1 cellular context compared by ENCODE assay signal in the genomic region with DNA sequence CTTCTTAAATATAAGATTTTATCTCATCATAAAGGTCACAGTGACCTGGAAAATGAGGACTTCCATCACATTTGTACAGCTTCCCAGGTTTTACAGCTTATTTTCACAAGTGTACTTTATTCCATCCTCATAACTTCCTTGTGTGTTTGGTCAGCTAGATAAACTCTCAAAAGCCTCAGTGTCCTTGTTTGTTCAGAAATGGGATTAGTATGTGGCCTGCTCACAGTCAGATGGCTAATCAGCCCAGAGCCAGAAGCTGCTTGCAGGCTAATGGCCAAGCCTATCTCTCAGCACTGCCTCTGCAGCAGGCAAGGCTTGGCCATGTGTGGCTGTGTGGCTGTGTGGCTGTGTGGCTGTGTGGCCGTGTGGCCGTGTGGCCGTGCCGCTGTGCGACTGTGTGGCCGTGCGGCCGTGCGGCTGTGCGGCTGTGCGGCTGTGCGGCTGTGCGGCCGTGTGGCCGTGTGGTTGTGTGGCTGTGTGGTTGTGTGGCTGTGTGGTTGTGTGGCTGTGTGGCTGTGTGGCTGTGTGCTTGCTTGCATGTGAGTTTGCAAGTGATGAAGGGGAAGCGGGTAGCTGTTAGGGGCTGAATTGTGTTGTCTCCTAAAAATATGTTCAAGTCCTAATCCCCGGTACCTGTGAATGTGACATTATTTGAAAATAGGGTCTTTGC.
TF ChIP-seq lines count a peak whose summit lies in the region.

No MANE protein-coding gene starts in this region.

TF ChIP-seq in K562, 482 proteins besides CTCF, POLR2A, EP300 and RAD21 (continued from another document):
- TF ChIP-seq, protein P1, sequence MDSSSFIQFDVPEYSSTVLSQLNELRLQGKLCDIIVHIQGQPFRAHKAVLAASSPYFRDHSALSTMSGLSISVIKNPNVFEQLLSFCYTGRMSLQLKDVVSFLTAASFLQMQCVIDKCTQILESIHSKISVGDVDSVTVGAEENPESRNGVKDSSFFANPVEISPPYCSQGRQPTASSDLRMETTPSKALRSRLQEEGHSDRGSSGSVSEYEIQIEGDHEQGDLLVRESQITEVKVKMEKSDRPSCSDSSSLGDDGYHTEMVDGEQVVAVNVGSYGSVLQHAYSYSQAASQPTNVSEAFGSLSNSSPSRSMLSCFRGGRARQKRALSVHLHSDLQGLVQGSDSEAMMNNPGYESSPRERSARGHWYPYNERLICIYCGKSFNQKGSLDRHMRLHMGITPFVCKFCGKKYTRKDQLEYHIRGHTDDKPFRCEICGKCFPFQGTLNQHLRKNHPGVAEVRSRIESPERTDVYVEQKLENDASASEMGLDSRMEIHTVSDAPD (CRISPR knock-in tag; IDR thresholded peaks at IDR 0.05), result no peak
- TF ChIP-seq HCFC1 (IDR thresholded peaks at IDR 0.05; ENCODE audit: low read depth, low read length) (no peak), KDM4B (IDR thresholded peaks at IDR 0.05; ENCODE audit: borderline replicate concordance in 2 of 2, low read depth in 1 of 2) (no peak), ZNF239 (CRISPR knock-in tag; IDR thresholded peaks at IDR 0.05) (no peak), RBM15 (IDR thresholded peaks at IDR 0.05; ENCODE audit: insufficient read depth, low read length) (no peak), ZNF282 (CRISPR knock-in tag; IDR thresholded peaks at IDR 0.05) (no peak), SIRT6 (IDR thresholded peaks at IDR 0.05; ENCODE audit: low read depth, low read length) (no peak), GABPB1 (CRISPR knock-in tag; IDR thresholded peaks at IDR 0.05) (0 out of 2 replicates have a peak, but pooled peaks have one; percentile 32), CXXC5 (CRISPR knock-in tag; IDR thresholded peaks at IDR 0.05) (peak; percentile 53; the same call in 1 of the 2 replicates), CBX3 (IDR thresholded peaks at IDR 0.05; ENCODE audit: borderline replicate concordance in 1 of 2, low read length in 2 of 2) (peak in 1 of 2 experiments; percentile 83; a peak in 1 of 3 replicates), SMAD3 (CRISPR knock-in tag; conservative IDR thresholded peaks at IDR 0.05) (no peak), ZNF696 (CRISPR knock-in tag; conservative IDR thresholded peaks at IDR 0.05) (no peak)
- TF ChIP-seq, protein P2, sequence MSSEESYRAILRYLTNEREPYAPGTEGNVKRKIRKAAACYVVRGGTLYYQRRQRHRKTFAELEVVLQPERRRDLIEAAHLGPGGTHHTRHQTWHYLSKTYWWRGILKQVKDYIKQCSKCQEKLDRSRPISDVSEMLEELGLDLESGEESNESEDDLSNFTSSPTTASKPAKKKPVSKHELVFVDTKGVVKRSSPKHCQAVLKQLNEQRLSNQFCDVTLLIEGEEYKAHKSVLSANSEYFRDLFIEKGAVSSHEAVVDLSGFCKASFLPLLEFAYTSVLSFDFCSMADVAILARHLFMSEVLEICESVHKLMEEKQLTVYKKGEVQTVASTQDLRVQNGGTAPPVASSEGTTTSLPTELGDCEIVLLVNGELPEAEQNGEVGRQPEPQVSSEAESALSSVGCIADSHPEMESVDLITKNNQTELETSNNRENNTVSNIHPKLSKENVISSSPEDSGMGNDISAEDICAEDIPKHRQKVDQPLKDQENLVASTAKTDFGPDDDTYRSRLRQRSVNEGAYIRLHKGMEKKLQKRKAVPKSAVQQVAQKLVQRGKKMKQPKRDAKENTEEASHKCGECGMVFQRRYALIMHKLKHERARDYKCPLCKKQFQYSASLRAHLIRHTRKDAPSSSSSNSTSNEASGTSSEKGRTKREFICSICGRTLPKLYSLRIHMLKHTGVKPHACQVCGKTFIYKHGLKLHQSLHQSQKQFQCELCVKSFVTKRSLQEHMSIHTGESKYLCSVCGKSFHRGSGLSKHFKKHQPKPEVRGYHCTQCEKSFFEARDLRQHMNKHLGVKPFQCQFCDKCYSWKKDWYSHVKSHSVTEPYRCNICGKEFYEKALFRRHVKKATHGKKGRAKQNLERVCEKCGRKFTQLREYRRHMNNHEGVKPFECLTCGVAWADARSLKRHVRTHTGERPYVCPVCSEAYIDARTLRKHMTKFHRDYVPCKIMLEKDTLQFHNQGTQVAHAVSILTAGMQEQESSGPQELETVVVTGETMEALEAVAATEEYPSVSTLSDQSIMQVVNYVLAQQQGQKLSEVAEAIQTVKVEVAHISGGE (CRISPR knock-in tag; IDR thresholded peaks at IDR 0.05), result peak in 1 of 3 experiments; percentile 61; a peak in 1 of 6 replicates
- TF ChIP-seq, protein P3, sequence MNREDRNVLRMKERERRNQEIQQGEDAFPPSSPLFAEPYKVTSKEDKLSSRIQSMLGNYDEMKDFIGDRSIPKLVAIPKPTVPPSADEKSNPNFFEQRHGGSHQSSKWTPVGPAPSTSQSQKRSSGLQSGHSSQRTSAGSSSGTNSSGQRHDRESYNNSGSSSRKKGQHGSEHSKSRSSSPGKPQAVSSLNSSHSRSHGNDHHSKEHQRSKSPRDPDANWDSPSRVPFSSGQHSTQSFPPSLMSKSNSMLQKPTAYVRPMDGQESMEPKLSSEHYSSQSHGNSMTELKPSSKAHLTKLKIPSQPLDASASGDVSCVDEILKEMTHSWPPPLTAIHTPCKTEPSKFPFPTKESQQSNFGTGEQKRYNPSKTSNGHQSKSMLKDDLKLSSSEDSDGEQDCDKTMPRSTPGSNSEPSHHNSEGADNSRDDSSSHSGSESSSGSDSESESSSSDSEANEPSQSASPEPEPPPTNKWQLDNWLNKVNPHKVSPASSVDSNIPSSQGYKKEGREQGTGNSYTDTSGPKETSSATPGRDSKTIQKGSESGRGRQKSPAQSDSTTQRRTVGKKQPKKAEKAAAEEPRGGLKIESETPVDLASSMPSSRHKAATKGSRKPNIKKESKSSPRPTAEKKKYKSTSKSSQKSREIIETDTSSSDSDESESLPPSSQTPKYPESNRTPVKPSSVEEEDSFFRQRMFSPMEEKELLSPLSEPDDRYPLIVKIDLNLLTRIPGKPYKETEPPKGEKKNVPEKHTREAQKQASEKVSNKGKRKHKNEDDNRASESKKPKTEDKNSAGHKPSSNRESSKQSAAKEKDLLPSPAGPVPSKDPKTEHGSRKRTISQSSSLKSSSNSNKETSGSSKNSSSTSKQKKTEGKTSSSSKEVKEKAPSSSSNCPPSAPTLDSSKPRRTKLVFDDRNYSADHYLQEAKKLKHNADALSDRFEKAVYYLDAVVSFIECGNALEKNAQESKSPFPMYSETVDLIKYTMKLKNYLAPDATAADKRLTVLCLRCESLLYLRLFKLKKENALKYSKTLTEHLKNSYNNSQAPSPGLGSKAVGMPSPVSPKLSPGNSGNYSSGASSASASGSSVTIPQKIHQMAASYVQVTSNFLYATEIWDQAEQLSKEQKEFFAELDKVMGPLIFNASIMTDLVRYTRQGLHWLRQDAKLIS (CRISPR knock-in tag; IDR thresholded peaks at IDR 0.05), result no peak
